ENCODE assay signal across 1 cellular context in the genomic region with DNA sequence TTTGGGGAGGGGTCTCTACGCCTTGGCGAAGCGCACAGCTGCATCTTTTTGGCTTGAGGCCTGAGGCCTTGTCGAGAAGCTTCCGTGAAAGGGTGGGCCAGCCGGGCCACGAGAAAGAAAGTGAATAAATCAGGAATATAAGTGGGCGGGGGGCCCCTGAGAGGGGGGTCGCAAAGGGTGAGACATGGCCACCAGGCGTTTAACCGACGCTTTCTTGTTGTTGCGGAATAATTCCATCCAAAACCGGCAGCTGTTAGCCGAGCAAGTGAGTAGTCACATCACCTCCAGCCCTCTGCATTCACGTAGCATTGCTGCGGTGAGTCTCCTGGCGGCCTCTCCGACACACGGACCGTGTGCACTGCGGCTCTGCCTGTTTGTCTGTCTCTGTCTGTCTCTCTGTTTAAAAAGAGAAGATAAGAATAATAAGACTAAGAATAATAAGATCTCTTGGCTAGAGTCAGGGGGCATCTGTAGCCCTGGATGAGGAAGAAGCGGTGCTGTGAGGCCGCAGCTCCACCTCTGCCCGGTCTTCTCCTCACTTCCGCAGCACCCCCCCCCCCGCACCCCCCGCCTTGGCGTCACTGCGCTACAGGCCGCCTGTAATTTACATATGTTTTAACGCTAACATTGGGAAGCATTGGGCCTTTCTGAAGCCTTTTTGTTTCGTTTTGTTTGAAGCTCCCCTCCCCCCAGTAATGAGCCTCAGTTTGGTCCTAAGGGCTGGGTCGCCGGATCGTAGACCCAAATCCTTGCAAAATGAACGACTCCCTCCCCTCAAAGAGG.
A peak's percentile ranks its signal among the peaks of the same experiment; 100 is the strongest.
TF ChIP-seq lines count a peak whose summit lies in the region.

No MANE protein-coding gene starts in this region.

TF ChIP-seq in K562, 482 proteins besides CTCF, POLR2A, EP300 and RAD21 (continued from another document and continues in another):
- TF ChIP-seq VEZF1 (CRISPR knock-in tag; IDR thresholded peaks at IDR 0.05) (peak; percentile 100), BDP1 (IDR thresholded peaks at IDR 0.05; ENCODE audit: insufficient read depth, insufficient read length) (no peak), ZNF644 (tag; IDR thresholded peaks at IDR 0.05; ENCODE audit: low read depth) (no peak), FOXA3 (CRISPR knock-in tag; conservative IDR thresholded peaks at IDR 0.05 in 1 of 2, IDR thresholded peaks at IDR 0.05 in 1 of 2) (no peak), TEAD4 (IDR thresholded peaks at IDR 0.05; ENCODE audit: low read length) (no peak), TEAD4 (CRISPR knock-in tag; IDR thresholded peaks at IDR 0.05; ENCODE audit: borderline replicate concordance) (no peak), ZNF511 (CRISPR knock-in tag; IDR thresholded peaks at IDR 0.05) (no peak), HCFC1 (IDR thresholded peaks at IDR 0.05; ENCODE audit: low read depth, low read length) (no peak), MAFF (IDR thresholded peaks at IDR 0.05; ENCODE audit: low read length) (no peak), ZNF740 (CRISPR knock-in tag; IDR thresholded peaks at IDR 0.05) (peak; percentile 98), ZNF740 (tag; IDR thresholded peaks at IDR 0.05) (peak in 1 of 2 experiments; percentile 98; a peak in 2 of 4 replicates), SAP30 (IDR thresholded peaks at IDR 0.05; ENCODE audit: borderline replicate concordance, insufficient read depth, low read depth, low read length, poor library complexity, severe bottlenecking) (peak; percentile 44), SMAD1 (IDR thresholded peaks at IDR 0.05; ENCODE audit: low read depth, low read length, partially characterized antibody) (peak; percentile 27), GTF2E2 (tag; IDR thresholded peaks at IDR 0.05) (no peak), ZNF695 (CRISPR knock-in tag; IDR thresholded peaks at IDR 0.05) (no peak), MTA3 (IDR thresholded peaks at IDR 0.05; ENCODE audit: borderline replicate concordance) (no peak), POLR2G (IDR thresholded peaks at IDR 0.05; ENCODE audit: low read depth, low read length) (peak; percentile 54; the same call in 1 of the 2 replicates), CREM (IDR thresholded peaks at IDR 0.05; ENCODE audit: low read depth) (peak; percentile 82), ELF2 (CRISPR knock-in tag; IDR thresholded peaks at IDR 0.05) (0 out of 2 replicates have a peak, but pooled peaks have one; percentile 52), NELFE (IDR thresholded peaks at IDR 0.05; ENCODE audit: insufficient read depth, insufficient read length) (no peak), JUND (IDR thresholded peaks at IDR 0.05; ENCODE audit: borderline replicate concordance, low read depth, low read length) (peak; percentile 6; the same call in 1 of the 2 replicates), JUND (tag; IDR thresholded peaks at IDR 0.05; ENCODE audit: borderline replicate concordance, low read depth, low read length) (no peak), TFAP4 (CRISPR knock-in tag; IDR thresholded peaks at IDR 0.05; ENCODE audit: borderline replicate concordance) (peak; percentile 57), CXXC5 (CRISPR knock-in tag; IDR thresholded peaks at IDR 0.05) (peak; percentile 65)
- TF ChIP-seq, protein P1, sequence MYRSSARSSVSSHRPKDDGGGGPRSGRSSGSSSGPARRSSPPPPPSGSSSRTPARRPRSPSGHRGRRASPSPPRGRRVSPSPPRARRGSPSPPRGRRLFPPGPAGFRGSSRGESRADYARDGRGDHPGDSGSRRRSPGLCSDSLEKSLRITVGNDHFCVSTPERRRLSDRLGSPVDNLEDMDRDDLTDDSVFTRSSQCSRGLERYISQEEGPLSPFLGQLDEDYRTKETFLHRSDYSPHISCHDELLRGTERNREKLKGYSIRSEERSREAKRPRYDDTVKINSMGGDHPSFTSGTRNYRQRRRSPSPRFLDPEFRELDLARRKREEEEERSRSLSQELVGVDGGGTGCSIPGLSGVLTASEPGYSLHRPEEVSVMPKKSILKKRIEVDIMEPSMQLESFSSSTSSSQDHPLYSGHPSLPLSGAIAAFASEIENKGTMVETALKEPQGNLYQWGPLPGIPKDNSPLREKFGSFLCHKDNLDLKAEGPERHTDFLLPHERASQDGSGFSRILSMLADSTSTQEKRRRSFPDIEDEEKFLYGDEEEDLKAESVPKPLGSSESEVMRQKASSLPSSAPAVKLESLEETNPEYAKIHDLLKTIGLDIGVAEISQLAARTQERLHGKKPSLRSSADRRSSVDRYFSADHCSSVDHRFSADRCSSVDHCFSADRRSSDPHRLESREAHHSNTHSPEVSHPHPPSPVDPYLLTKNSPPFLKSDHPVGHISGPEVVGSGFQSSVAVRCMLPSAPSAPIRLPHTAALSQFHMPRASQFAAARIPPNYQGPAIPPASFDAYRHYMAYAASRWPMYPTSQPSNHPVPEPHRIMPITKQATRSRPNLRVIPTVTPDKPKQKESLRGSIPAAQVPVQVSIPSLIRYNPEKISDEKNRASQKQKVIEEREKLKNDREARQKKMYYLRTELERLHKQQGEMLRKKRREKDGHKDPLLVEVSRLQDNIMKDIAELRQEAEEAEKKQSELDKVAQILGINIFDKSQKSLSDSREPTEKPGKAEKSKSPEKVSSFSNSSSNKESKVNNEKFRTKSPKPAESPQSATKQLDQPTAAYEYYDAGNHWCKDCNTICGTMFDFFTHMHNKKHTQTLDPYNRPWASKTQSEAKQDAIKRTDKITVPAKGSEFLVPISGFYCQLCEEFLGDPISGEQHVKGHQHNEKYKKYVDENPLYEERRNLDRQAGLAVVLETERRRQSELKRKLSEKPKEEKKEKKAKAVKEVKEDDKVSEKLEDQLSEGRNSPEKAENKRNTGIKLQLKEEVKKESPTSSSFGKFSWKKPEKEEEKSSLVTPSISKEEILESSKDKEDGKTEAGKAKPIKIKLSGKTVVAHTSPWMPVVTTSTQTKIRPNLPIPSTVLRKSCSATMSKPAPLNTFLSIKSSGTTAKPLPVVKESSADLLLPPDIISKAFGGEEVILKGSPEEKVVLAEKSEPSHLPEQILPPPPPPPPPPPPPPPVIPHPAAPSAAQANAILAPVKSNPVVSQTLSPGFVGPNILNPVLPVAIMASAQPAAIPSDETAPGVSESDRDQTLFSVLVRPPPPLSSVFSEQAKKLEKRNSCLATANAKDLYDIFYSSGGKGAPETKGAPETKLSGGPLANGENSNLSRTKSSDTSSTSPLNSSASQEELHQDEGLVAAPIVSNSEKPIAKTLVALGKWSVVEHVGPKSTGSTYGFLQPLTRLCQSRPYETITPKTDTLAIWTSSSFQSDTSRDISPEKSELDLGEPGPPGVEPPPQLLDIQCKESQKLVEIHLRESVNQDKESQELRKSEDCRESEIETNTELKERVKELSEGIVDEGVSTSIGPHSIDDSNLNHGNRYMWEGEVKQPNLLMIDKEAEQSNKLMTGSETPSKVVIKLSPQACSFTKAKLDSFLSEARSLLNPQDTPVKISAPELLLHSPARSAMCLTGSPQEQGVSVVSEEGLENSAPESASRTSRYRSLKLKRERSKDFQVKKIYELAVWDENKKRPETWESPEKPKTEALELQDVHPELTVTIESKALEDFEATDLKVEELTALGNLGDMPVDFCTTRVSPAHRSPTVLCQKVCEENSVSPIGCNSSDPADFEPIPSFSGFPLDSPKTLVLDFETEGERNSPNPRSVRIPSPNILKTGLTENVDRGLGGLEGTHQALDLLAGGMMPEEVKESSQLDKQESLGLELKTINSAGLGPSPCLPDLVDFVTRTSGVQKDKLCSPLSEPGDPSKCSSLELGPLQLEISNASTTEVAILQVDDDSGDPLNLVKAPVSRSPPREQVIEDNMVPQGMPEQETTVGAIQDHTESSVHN (IDR thresholded peaks at IDR 0.05; ENCODE audit: borderline replicate concordance in 1 of 2, low read depth in 1 of 2): peak in 1 of 2 experiments; percentile 11; a peak in 1 of 4 replicates
- TF ChIP-seq, protein P2, sequence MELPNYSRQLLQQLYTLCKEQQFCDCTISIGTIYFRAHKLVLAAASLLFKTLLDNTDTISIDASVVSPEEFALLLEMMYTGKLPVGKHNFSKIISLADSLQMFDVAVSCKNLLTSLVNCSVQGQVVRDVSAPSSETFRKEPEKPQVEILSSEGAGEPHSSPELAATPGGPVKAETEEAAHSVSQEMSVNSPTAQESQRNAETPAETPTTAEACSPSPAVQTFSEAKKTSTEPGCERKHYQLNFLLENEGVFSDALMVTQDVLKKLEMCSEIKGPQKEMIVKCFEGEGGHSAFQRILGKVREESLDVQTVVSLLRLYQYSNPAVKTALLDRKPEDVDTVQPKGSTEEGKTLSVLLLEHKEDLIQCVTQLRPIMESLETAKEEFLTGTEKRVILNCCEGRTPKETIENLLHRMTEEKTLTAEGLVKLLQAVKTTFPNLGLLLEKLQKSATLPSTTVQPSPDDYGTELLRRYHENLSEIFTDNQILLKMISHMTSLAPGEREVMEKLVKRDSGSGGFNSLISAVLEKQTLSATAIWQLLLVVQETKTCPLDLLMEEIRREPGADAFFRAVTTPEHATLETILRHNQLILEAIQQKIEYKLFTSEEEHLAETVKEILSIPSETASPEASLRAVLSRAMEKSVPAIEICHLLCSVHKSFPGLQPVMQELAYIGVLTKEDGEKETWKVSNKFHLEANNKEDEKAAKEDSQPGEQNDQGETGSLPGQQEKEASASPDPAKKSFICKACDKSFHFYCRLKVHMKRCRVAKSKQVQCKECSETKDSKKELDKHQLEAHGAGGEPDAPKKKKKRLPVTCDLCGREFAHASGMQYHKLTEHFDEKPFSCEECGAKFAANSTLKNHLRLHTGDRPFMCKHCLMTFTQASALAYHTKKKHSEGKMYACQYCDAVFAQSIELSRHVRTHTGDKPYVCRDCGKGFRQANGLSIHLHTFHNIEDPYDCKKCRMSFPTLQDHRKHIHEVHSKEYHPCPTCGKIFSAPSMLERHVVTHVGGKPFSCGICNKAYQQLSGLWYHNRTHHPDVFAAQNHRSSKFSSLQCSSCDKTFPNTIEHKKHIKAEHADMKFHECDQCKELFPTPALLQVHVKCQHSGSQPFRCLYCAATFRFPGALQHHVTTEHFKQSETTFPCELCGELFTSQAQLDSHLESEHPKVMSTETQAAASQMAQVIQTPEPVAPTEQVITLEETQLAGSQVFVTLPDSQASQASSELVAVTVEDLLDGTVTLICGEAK (IDR thresholded peaks at IDR 0.05): peak; percentile 52; the same call in 1 of the 2 replicates
- TF ChIP-seq, protein P2 (CRISPR knock-in tag; IDR thresholded peaks at IDR 0.05): no peak
